Comparison of ENCODE assay signal across 17 cellular contexts in the genomic region with DNA sequence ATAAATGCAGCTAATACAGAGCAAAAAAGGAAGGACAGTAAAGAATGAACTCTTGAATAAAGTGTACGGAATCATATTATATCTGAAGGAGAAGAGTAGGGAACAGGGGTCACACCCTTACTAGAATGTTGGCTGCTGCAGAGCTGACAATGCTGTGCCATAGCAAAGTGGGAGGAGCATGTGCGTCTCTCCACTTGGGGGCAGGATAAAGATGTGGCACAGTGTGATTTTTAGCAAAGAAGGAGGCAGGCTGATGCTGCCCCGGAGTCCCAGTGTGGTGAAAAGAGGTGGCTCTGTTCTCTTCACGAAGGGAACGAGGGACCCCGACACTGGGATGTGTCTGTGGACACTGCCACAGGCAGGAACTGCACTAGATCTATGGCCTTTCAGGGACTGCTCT.
DNase-seq lines count a peak whose midpoint lies in the region; ATAC-seq, FAIRE-seq and TF ChIP-seq lines count a peak whose summit lies in the region.
"Had no signal": no experiment of that assay in that cellular context is flagged by ENCODE, and none has a peak within 500 bp of the region (broad histone marks: within the 10 kb centered on the region; RNA-seq: fewer than 3 reads in every experiment).

No MANE protein-coding gene starts in this region.

- no peaks in the 10 kb centered on the region for H3K36me3 ChIP-seq in GM12878 (ENCODE audit: control insufficient read depth in 2 of 2, insufficient read depth in 2 of 2, low read length in 1 of 2)
- no peaks in the 10 kb centered on the region for H3K36me3 ChIP-seq in neural progenitor cell
- H3K36me3 ChIP-seq in brain microvascular endothelial cell (replicated peaks), result no peaks in the 10 kb centered on the region

- H3K79me2 ChIP-seq in GM12878 (ENCODE audit: control insufficient read depth, insufficient read depth, low read length) (no peaks in the 10 kb centered on the region), neural progenitor cell (ENCODE audit: low read depth) (no peaks in the 10 kb centered on the region)

- RAD21 ChIA-PET in GM12878 (lab: Charles Lee; ENCODE audit: unreplicated experiment), result interaction anchor here (1.3 to 1.4 kb wide), 2 partner anchors 10 to 27 kb away, joined by 3 read pairs; no protein-coding TSS in a partner anchor

- H3K4me3 ChIP-seq in GM12878 (no peak overlapping the region), neural progenitor cell (no peak overlapping the region), brain microvascular endothelial cell (ENCODE audit: low read depth, low read length) (no peak overlapping the region)
- H3K4me3 ChIP-seq: esophagus muscularis mucosa, Peyer's patch had no signal

- no peaks in the 10 kb centered on the region for H3K9me3 ChIP-seq in GM12878 (replicated peaks; ENCODE audit: control insufficient read depth, insufficient read depth, low read length)
- H3K9me3 ChIP-seq in neural progenitor cell (ENCODE audit: low read depth), result no peaks in the 10 kb centered on the region
- H3K9me3 ChIP-seq: esophagus muscularis mucosa, Peyer's patch had no signal

- POLR2A ChIA-PET in GM12878 (lab: Charles Lee), result no interaction called here

- CTCF ChIA-PET in GM12878 (lab: Yijun Ruan, JAX), result interaction anchor here (0.5 to 1.5 kb wide), 7 partner anchors 12 to 131 kb away, joined by 3 to 6 read pairs (median 3); no protein-coding TSS in a partner anchor

- intact Hi-C loops in GM12878 (cut with micrococcal nuclease; ENCODE audit: unreplicated experiment), result no loop called here

- H3K9me3 Mint-ChIP-seq in neural progenitor cell, result no peaks in the 10 kb centered on the region
- H3K9me3 Mint-ChIP-seq: T-cell had no signal

- H3K4me2 ChIP-seq in GM12878 (ENCODE audit: control insufficient read depth, insufficient read depth) (no peak overlapping the region), neural progenitor cell (no peak overlapping the region)

- no peak overlapping the region for H3K4me3 Mint-ChIP-seq in neural progenitor cell
- H3K4me3 Mint-ChIP-seq: naive thymus-derived CD4-positive, alpha-beta T cell; T-cell had no signal

- DNase-seq in NCI-H524 (lab: John Stamatoyannopoulos, UW) (peak; percentile 38 to 75), NCI-H524 treated with DMSO at 0.1 percent for 48 hours (lab: John Stamatoyannopoulos, UW) (no peak), GM12878 (ENCODE audit: low read depth, low spot score) (no peak), neural progenitor cell (ENCODE audit: low spot score) (peak; percentile 39), brain microvascular endothelial cell (no peak), AG08396 (ENCODE audit: low spot score) (no peak)
- DNase-seq: activated gamma-delta T cell; dermis blood vessel endothelial cell; naive thymus-derived CD4-positive, alpha-beta T cell; NCI-H226; Peyer's patch; T-cell had no signal

- ATAC-seq in GM12878 (peak; percentile 60), HG02759 (IDR thresholded peaks at IDR 0.05; ENCODE audit: unreplicated experiment) (no peak)
- ATAC-seq: naive thymus-derived CD4-positive, alpha-beta T cell; T-cell had no signal

- no TSS peak for BruUV-seq in GM12878 (replicated peaks; lab: Mats Ljungman, UMichigan)

- H3K9ac ChIP-seq in GM12878 (ENCODE audit: control insufficient read depth, insufficient read depth, low read length) (no peak overlapping the region), neural progenitor cell (no peak overlapping the region)

- H3K27me3 ChIP-seq in GM12878 (replicated peaks in 1 of 2; ENCODE audit: control insufficient read depth in 2 of 2, insufficient read depth in 2 of 2, low read length in 1 of 2) (no peaks in the 10 kb centered on the region), neural progenitor cell (no peaks in the 10 kb centered on the region), brain microvascular endothelial cell (replicated peaks) (no peaks in the 10 kb centered on the region)
- H3K27me3 ChIP-seq: esophagus muscularis mucosa, Peyer's patch had no signal

- no peak for TF ChIP-seq EP300 in GM12878 (IDR thresholded peaks at IDR 0.05; ENCODE audit: borderline replicate concordance in 1 of 2, control insufficient read depth in 1 of 2, low read depth in 2 of 2, low read length in 2 of 2)

- H3K27ac ChIP-seq in GM12878 (ENCODE audit: control insufficient read depth, insufficient read depth), result no peak overlapping the region
- H3K27ac ChIP-seq in neural progenitor cell, result no peak overlapping the region
- no peak overlapping the region for H3K27ac ChIP-seq in brain microvascular endothelial cell
- H3K27ac ChIP-seq: esophagus muscularis mucosa, Peyer's patch, VCaP had no signal

- H2AFZ ChIP-seq in GM12878 (ENCODE audit: control insufficient read depth, low read depth, low read length), result no peak overlapping the region
- H2AFZ ChIP-seq in neural progenitor cell (replicated peaks), result no peak overlapping the region

- H3K4me1 ChIP-seq in GM12878 (ENCODE audit: control insufficient read depth, insufficient read depth, low read length), result no peaks in the 10 kb centered on the region
- H3K4me1 ChIP-seq in neural progenitor cell, result no peaks in the 10 kb centered on the region
- H3K4me1 ChIP-seq: esophagus muscularis mucosa, Peyer's patch had no signal

- TF ChIP-seq CTCF in GM12873 (IDR thresholded peaks at IDR 0.05; ENCODE audit: insufficient read depth, low read depth, low read length, missing control alignments) (peak; percentile 17), GM12878 (IDR thresholded peaks at IDR 0.05 in 2 of 3, conservative IDR thresholded peaks at IDR 0.05 in 1 of 3; ENCODE audit: control insufficient read depth in 2 of 3, extremely low read depth in 1 of 3, insufficient read depth in 1 of 3, low read depth in 3 of 3, low read length in 3 of 3) (peak in 2 of 3 experiments; percentile 5 to 18; a peak in 2 of 6 replicates), neural progenitor cell (IDR thresholded peaks at IDR 0.05) (peak; percentile 28), brain microvascular endothelial cell (IDR thresholded peaks at IDR 0.05; ENCODE audit: low read depth, low read length, missing control alignments) (no peak)

- FAIRE-seq in GM12878 (lab: Jason Lieb, UNC), result no peak
- FAIRE-seq: astrocyte had no signal

- peaks cover 10% of the 10 kb centered on the region for H3K36me3 Mint-ChIP-seq in neural progenitor cell

- TF ChIP-seq RAD21 in GM12878 (IDR thresholded peaks at IDR 0.05; ENCODE audit: insufficient read depth, low read depth, low read length), result no peak

- no peaks in the 10 kb centered on the region for H4K20me1 ChIP-seq in GM12878 (ENCODE audit: control insufficient read depth, insufficient read depth)
- H4K20me1 ChIP-seq in neural progenitor cell (ENCODE audit: low read depth), result no peaks in the 10 kb centered on the region

- H3K27me3 Mint-ChIP-seq in neural progenitor cell (ENCODE audit: insufficient read depth, low read depth), result peaks cover 8% of the 10 kb centered on the region
- H3K27me3 Mint-ChIP-seq: naive thymus-derived CD4-positive, alpha-beta T cell; T-cell had no signal

- no peaks in the 10 kb centered on the region for H3F3A ChIP-seq in neural progenitor cell (ENCODE audit: low read depth)

- in situ Hi-C loops in GM12878 (cut with MboI) (no loop called here), brain microvascular endothelial cell (cut with HindIII; ENCODE audit: low pct_ligation_motif_present, low sequenced_read_pairs) (no loop called here)

- no peak for TF ChIP-seq POLR2A in GM12878 (IDR thresholded peaks at IDR 0.05; ENCODE audit: low read depth, low read length)

- SMC1A ChIA-PET in GM12878 (lab: Charles Lee; ENCODE audit: uncharacterized antibody, unreplicated experiment), result interaction anchor here (1.0 to 1.7 kb wide), 4 partner anchors 10 to 131 kb away, joined by 3 to 5 read pairs (median 4); no protein-coding TSS in a partner anchor

- no peak overlapping the region for H3K27ac Mint-ChIP-seq in neural progenitor cell
- H3K27ac Mint-ChIP-seq: T-cell had no signal

- H3K4me1 Mint-ChIP-seq in neural progenitor cell, result peaks cover 15% of the 10 kb centered on the region
- H3K4me1 Mint-ChIP-seq: T-cell had no signal

- 55% methylated on average over 6 of the region's 6 CpGs for WGBS in GM12878 (ENCODE audit: insufficient coverage, insufficient replicate concordance, low lambda C conversion rate, missing lambda C conversion rate)

TF ChIP-seq in GM12878, 131 proteins besides CTCF, POLR2A, EP300 and RAD21:
- TF ChIP-seq BCL11A (IDR thresholded peaks at IDR 0.05; ENCODE audit: low read depth, low read length), result no peak

Comparison
In these comparisons a context has a peak if more than half of its experiments do, and no peak if none do; other contexts are left out.
1. DNase-seq: peak in NCI-H524 (2 of 2) and neural progenitor cell (single experiment); none in NCI-H524 treated with DMSO at 0.1 percent for 48 hours (single experiment), GM12878 (single experiment), brain microvascular endothelial cell (single experiment) and AG08396 (single experiment).